16 cellular contexts compared by ENCODE assay signal in the genomic region with DNA sequence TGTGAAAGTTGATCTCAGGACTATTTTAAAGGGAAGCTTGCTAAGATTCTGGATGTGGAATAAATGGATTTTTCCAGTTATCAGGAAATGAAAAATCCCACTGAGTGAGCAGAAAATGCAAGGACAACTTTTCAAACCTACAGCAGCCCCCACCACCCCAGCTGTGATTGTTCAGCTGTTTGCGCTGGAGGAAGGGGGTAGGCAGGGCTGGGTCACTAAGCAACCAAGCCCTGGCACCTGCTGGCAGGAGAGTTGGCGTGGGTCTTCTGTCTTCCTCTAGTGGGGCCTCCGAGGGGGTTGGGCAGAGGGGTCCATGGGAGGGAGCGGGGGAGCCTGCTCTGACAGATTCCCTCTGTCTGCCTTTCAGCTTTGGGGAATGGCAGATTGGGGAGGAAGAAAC. TPM values are rescaled to one million over a fixed set of nuclear protein-coding genes. Genes with fewer than 3 reads are reported as not detected.
DNase-seq lines count a peak whose midpoint lies in the region; ATAC-seq and TF ChIP-seq lines count a peak whose summit lies in the region.
"Had no signal": no experiment of that assay in that cellular context is flagged by ENCODE, and none has a peak within 500 bp of the region (broad histone marks: within the 10 kb centered on the region; RNA-seq: fewer than 3 reads in every experiment).

No MANE protein-coding gene starts in this region.

- H3K9me3 Mint-ChIP-seq in activated T-cell treated with anti-CD3 and anti-CD28 coated beads, Interleukin-2, amount 50 U/mL, for 4 hours = no peaks in the 10 kb centered on the region
- no peaks in the 10 kb centered on the region for H3K9me3 Mint-ChIP-seq in activated T-helper 2 cell treated with anti-CD3 and anti-CD28 coated beads, Interferon-gamma antibody, Interleukin-2, Interleukin-4, amounts not matched to agents 10 μg/mL and 5 μg/mL and 100 μg/mL, durations not matched to agents 14 hours and 24 hours and 36 hours
- H3K9me3 Mint-ChIP-seq in stimulated activated memory B cell treated with anti-CD40 and anti-IgM and Interleukin-4, amounts not matched to agents 10 μg/mL and 1 μg/mL and 100 μg/mL, for 72 hours = no peaks in the 10 kb centered on the region
- H3K9me3 Mint-ChIP-seq: HFFc6 had no signal

- H3K27ac Mint-ChIP-seq in activated T-helper 2 cell treated with anti-CD3 and anti-CD28 coated beads, Interferon-gamma antibody, Interleukin-2, Interleukin-4, amounts not matched to agents 10 μg/mL and 5 μg/mL and 100 μg/mL, durations not matched to agents 14 hours and 24 hours and 36 hours = peak overlapping the region; percentile 91
- peak overlapping the region; percentile 83 for H3K27ac Mint-ChIP-seq in stimulated activated memory B cell treated with anti-CD40 and anti-IgM and Interleukin-4, amounts not matched to agents 10 μg/mL and 1 μg/mL and 100 μg/mL, for 72 hours
- H3K27ac Mint-ChIP-seq: HFFc6 had no signal

- no peak for TF ChIP-seq CTCF in GM13977 (IDR thresholded peaks at IDR 0.05; ENCODE audit: extremely low read depth, insufficient read depth, missing control alignments)

- DNase-seq in activated T-cell treated with anti-CD3 and anti-CD28 coated beads, Interleukin-2, amount 50 U/mL, for 4 hours = no peak
- DNase-seq in activated T-cell treated with anti-CD3 and anti-CD28 coated beads for 4 hours = no peak
- DNase-seq in NCI-H1417 (lab: John Stamatoyannopoulos, UW) = peak in 2 of 3 experiments; percentile 74 to 90
- DNase-seq in activated T-helper 2 cell treated with anti-CD3 and anti-CD28 coated beads, Interferon-gamma antibody, Interleukin-2, Interleukin-4, amounts not matched to agents 10 μg/mL and 5 μg/mL and 100 μg/mL, durations not matched to agents 14 hours and 24 hours and 36 hours (ENCODE audit: low spot score) = no peak
- no peak for DNase-seq in COLO829 (ENCODE audit: low spot score)
- no peak for DNase-seq in GM13977 (ENCODE audit: low spot score)
- DNase-seq: amygdala; C1 segment of cervical spinal cord; HFFc6; NCI-H446 treated with DMSO at 0.1 percent for 48 hours; right cardiac atrium; stimulated activated CD4-positive, alpha-beta T cell treated with anti-CD3 and anti-CD28 coated beads, Interleukin-4, amount 100 ng/mL, for 24 hours; stimulated activated naive CD4-positive, alpha-beta T cell treated with Interleukin-2 at 50 U/mL for 16 hours; T1000 had no signal

- no peak for ATAC-seq in activated T-cell treated with anti-CD3 and anti-CD28 coated beads, Interleukin-2, amount 50 U/mL, for 4 hours
- ATAC-seq in stimulated activated memory B cell treated with anti-CD40 and anti-IgM and Interleukin-4, amounts not matched to agents 10 μg/mL and 1 μg/mL and 100 μg/mL, for 72 hours = no peak
- no peak for ATAC-seq in GM21423 (IDR thresholded peaks at IDR 0.05; ENCODE audit: unreplicated experiment)
- ATAC-seq: right cardiac atrium had no signal

- peaks cover 74% of the 10 kb centered on the region for H3K36me3 Mint-ChIP-seq in activated T-cell treated with anti-CD3 and anti-CD28 coated beads, Interleukin-2, amount 50 U/mL, for 4 hours (ENCODE audit: insufficient read depth)
- H3K36me3 Mint-ChIP-seq in activated T-helper 2 cell treated with anti-CD3 and anti-CD28 coated beads, Interferon-gamma antibody, Interleukin-2, Interleukin-4, amounts not matched to agents 10 μg/mL and 5 μg/mL and 100 μg/mL, durations not matched to agents 14 hours and 24 hours and 36 hours (ENCODE audit: low read depth) = peaks cover 95% of the 10 kb centered on the region
- peaks cover 82% of the 10 kb centered on the region for H3K36me3 Mint-ChIP-seq in stimulated activated memory B cell treated with anti-CD40 and anti-IgM and Interleukin-4, amounts not matched to agents 10 μg/mL and 1 μg/mL and 100 μg/mL, for 72 hours

- H3K27me3 Mint-ChIP-seq in activated T-cell treated with anti-CD3 and anti-CD28 coated beads, Interleukin-2, amount 50 U/mL, for 4 hours (ENCODE audit: low read depth) = no peaks in the 10 kb centered on the region
- H3K27me3 Mint-ChIP-seq in activated T-helper 2 cell treated with anti-CD3 and anti-CD28 coated beads, Interferon-gamma antibody, Interleukin-2, Interleukin-4, amounts not matched to agents 10 μg/mL and 5 μg/mL and 100 μg/mL, durations not matched to agents 14 hours and 24 hours and 36 hours (ENCODE audit: low read depth) = no peaks in the 10 kb centered on the region
- no peaks in the 10 kb centered on the region for H3K27me3 Mint-ChIP-seq in stimulated activated memory B cell treated with anti-CD40 and anti-IgM and Interleukin-4, amounts not matched to agents 10 μg/mL and 1 μg/mL and 100 μg/mL, for 72 hours

- peaks cover 100% of the 10 kb centered on the region for H3K4me1 Mint-ChIP-seq in activated T-cell treated with anti-CD3 and anti-CD28 coated beads, Interleukin-2, amount 50 U/mL, for 4 hours (ENCODE audit: low read depth)
- H3K4me1 Mint-ChIP-seq in activated T-helper 2 cell treated with anti-CD3 and anti-CD28 coated beads, Interferon-gamma antibody, Interleukin-2, Interleukin-4, amounts not matched to agents 10 μg/mL and 5 μg/mL and 100 μg/mL, durations not matched to agents 14 hours and 24 hours and 36 hours (ENCODE audit: low read depth) = peaks cover 89% of the 10 kb centered on the region
- H3K4me1 Mint-ChIP-seq in stimulated activated memory B cell treated with anti-CD40 and anti-IgM and Interleukin-4, amounts not matched to agents 10 μg/mL and 1 μg/mL and 100 μg/mL, for 72 hours = peaks cover 98% of the 10 kb centered on the region

- intact Hi-C loops in activated T-helper 2 cell treated with anti-CD3 and anti-CD28 coated beads, Interferon-gamma antibody, Interleukin-2, Interleukin-4, amounts not matched to agents 10 μg/mL and 5 μg/mL and 100 μg/mL, durations not matched to agents 14 hours and 24 hours and 36 hours (cut with micrococcal nuclease) = no loop called here

- H3K4me3 Mint-ChIP-seq in activated T-cell treated with anti-CD3 and anti-CD28 coated beads, Interleukin-2, amount 50 U/mL, for 4 hours = peak overlapping the region; percentile 81
- peak overlapping the region; percentile 67 for H3K4me3 Mint-ChIP-seq in activated T-helper 2 cell treated with anti-CD3 and anti-CD28 coated beads, Interferon-gamma antibody, Interleukin-2, Interleukin-4, amounts not matched to agents 10 μg/mL and 5 μg/mL and 100 μg/mL, durations not matched to agents 14 hours and 24 hours and 36 hours (ENCODE audit: low read depth)
- peak overlapping the region; percentile 0 for H3K4me3 Mint-ChIP-seq in stimulated activated memory B cell treated with anti-CD40 and anti-IgM and Interleukin-4, amounts not matched to agents 10 μg/mL and 1 μg/mL and 100 μg/mL, for 72 hours
- H3K4me3 Mint-ChIP-seq: HFFc6 had no signal

- in situ Hi-C loops in GM13977 (cut with MboI; ENCODE audit: low pct_unique_long_range_greater_than_20kb, low sequenced_read_pairs, unreplicated experiment) = no loop called here

RNA-seq across cellular contexts. Expression of a gene that starts 45.3 kb away (rescaled TPM):
- 10 to 100 TPM; 40.8 to 49.0 (median 41.4) TPM for total RNA-seq in activated T-cell treated with anti-CD3 and anti-CD28 coated beads, Interleukin-2, amount 50 U/mL, for 4 hours
- total RNA-seq in activated T-helper 2 cell treated with anti-CD3 and anti-CD28 coated beads, Interferon-gamma antibody, Interleukin-2, Interleukin-4, amounts not matched to agents 10 μg/mL and 5 μg/mL and 100 μg/mL, durations not matched to agents 14 hours and 24 hours and 36 hours = 72.7 and 73.3 TPM in 2 replicates

RNA-seq across cellular contexts. Expression of a gene that starts 59.6 kb away (rescaled TPM):
- total RNA-seq in activated T-cell treated with anti-CD3 and anti-CD28 coated beads, Interleukin-2, amount 50 U/mL, for 4 hours = 100 to 1,000 TPM; 179 to 227 (median 216) TPM
- total RNA-seq in activated T-helper 2 cell treated with anti-CD3 and anti-CD28 coated beads, Interferon-gamma antibody, Interleukin-2, Interleukin-4, amounts not matched to agents 10 μg/mL and 5 μg/mL and 100 μg/mL, durations not matched to agents 14 hours and 24 hours and 36 hours = 180 and 182 TPM in 2 replicates

Comparison
In these comparisons a context has a peak if more than half of its experiments do, and no peak if none do; other contexts are left out.
1. DNase-seq: peak in NCI-H1417 (2 of 3); none in activated T-cell treated with anti-CD3 and anti-CD28 coated beads, Interleukin-2, amount 50 U/mL, for 4 hours (single experiment), activated T-cell treated with anti-CD3 and anti-CD28 coated beads for 4 hours (single experiment), activated T-helper 2 cell treated with anti-CD3 and anti-CD28 coated beads, Interferon-gamma antibody, Interleukin-2, Interleukin-4, amounts not matched to agents 10 μg/mL and 5 μg/mL and 100 μg/mL, durations not matched to agents 14 hours and 24 hours and 36 hours (single experiment), COLO829 (single experiment) and GM13977 (single experiment).
2. H3K4me3 Mint-ChIP-seq: peak in every context shown above with its lines; median percentile 81 in activated T-cell treated with anti-CD3 and anti-CD28 coated beads, Interleukin-2, amount 50 U/mL, for 4 hours; 67 in activated T-helper 2 cell treated with anti-CD3 and anti-CD28 coated beads, Interferon-gamma antibody, Interleukin-2, Interleukin-4, amounts not matched to agents 10 μg/mL and 5 μg/mL and 100 μg/mL, durations not matched to agents 14 hours and 24 hours and 36 hours; 0 in stimulated activated memory B cell treated with anti-CD40 and anti-IgM and Interleukin-4, amounts not matched to agents 10 μg/mL and 1 μg/mL and 100 μg/mL, for 72 hours.